15 cellular contexts compared by ENCODE assay signal in genomic region chr19:4089946-4090345, GRCh38. TPM values are rescaled to one million over a fixed set of nuclear protein-coding genes. Genes with fewer than 3 reads are reported as not detected.
A peak's percentile ranks its signal among the peaks of the same experiment; 100 is the strongest.
DNase-seq lines count a peak whose midpoint lies in the region; ATAC-seq, FAIRE-seq and TF ChIP-seq lines count a peak whose summit lies in the region.
"Had no signal": no experiment of that assay in that cellular context is flagged by ENCODE, and none has a peak within 500 bp of the region (broad histone marks: within the 10 kb centered on the region; RNA-seq: fewer than 3 reads in every experiment).

No MANE protein-coding gene starts in this region.

- H3K27me3 ChIP-seq in esophagus (ENCODE audit: control insufficient read depth in 1 of 2, insufficient read depth in 2 of 2, low read length in 2 of 2), result no peaks in the 10 kb centered on the region
- H3K27me3 ChIP-seq: adrenal gland, hepatocyte, right atrium auricular region had no signal

- H3K27ac Mint-ChIP-seq in activated CD8-positive, alpha-beta memory T cell treated with anti-CD3 and anti-CD28 coated beads, Interleukin-2, amount 10 ng/mL, durations not matched to agents 7 days and 5 days, result peak overlapping the region; percentile 92

- ATAC-seq in activated CD8-positive, alpha-beta memory T cell treated with anti-CD3 and anti-CD28 coated beads, Interleukin-2, amount 10 ng/mL, durations not matched to agents 7 days and 5 days, result no peak

- peaks cover 0 to 28% of the 10 kb centered on the region in 2 donors for H3K36me3 ChIP-seq in esophagus (ENCODE audit: control insufficient read depth in 2 of 2, insufficient read depth in 2 of 2, low read length in 1 of 2)

- H3K9me3 ChIP-seq in esophagus (ENCODE audit: control insufficient read depth in 2 of 2, insufficient read depth in 1 of 2, low read depth in 1 of 2, low read length in 1 of 2), result no peaks in the 10 kb centered on the region
- H3K9me3 ChIP-seq: adrenal gland, right atrium auricular region had no signal

- H3K9me3 Mint-ChIP-seq in activated CD8-positive, alpha-beta memory T cell treated with anti-CD3 and anti-CD28 coated beads, Interleukin-2, amount 10 ng/mL, durations not matched to agents 7 days and 5 days (ENCODE audit: low read depth), result no peaks in the 10 kb centered on the region
- H3K9me3 Mint-ChIP-seq: nephron progenitor cell had no signal

- POLR2A ChIA-PET in RWPE1 (lab: Yijun Ruan, JAX; ENCODE audit: low non-redundant PET), result no interaction called here

- no peak overlapping the region for H3K4me3 Mint-ChIP-seq in activated CD8-positive, alpha-beta memory T cell treated with anti-CD3 and anti-CD28 coated beads, Interleukin-2, amount 10 ng/mL, durations not matched to agents 7 days and 5 days
- H3K4me3 Mint-ChIP-seq: nephron progenitor cell had no signal

- TF ChIP-seq CTCF in RWPE1 (conservative IDR thresholded peaks at IDR 0.05; ENCODE audit: low read depth), result no peak
- no peak for TF ChIP-seq CTCF in D721Med (IDR thresholded peaks at IDR 0.05; ENCODE audit: insufficient read depth, missing control alignments)

- H3K4me1 Mint-ChIP-seq in activated CD8-positive, alpha-beta memory T cell treated with anti-CD3 and anti-CD28 coated beads, Interleukin-2, amount 10 ng/mL, durations not matched to agents 7 days and 5 days, result peaks cover 53% of the 10 kb centered on the region

- H3K4me1 ChIP-seq in esophagus (ENCODE audit: control insufficient read depth in 2 of 2, insufficient read depth in 2 of 2, low read length in 1 of 2), result peaks cover 0 to 5% of the 10 kb centered on the region in 2 donors
- H3K4me1 ChIP-seq: adrenal gland, right atrium auricular region had no signal

- FAIRE-seq in D721Med (lab: Jason Lieb, UNC), result no peak

- peak overlapping the region; percentile 11 for H3K27ac ChIP-seq in RWPE1
- peak overlapping the region; percentile 14 to 61 for H3K27ac ChIP-seq in esophagus (ENCODE audit: low read depth in 2 of 2, low read length in 1 of 2)
- H3K27ac ChIP-seq in substantia nigra (ENCODE audit: low read depth, low read length, poor library complexity, severe bottlenecking), result peak overlapping the region; percentile 33
- H3K27ac ChIP-seq: hepatocyte, right atrium auricular region had no signal

- no peaks in the 10 kb centered on the region for H3K27me3 Mint-ChIP-seq in activated CD8-positive, alpha-beta memory T cell treated with anti-CD3 and anti-CD28 coated beads, Interleukin-2, amount 10 ng/mL, durations not matched to agents 7 days and 5 days

- WGBS in esophagus, 2 donors, result 93 to 94% methylated on average over 22 of the region's 22 CpGs

- DNase-seq in activated CD8-positive, alpha-beta memory T cell treated with anti-CD3 and anti-CD28 coated beads, Interleukin-2, amount 10 ng/mL, durations not matched to agents 7 days and 5 days, result no peak
- DNase-seq in activated CD8-positive, alpha-beta memory T cell treated with anti-CD3 and anti-CD28 coated beads for 24 hours, result no peak
- DNase-seq in RWPE1 (ENCODE audit: low spot score), result no peak
- no peak for DNase-seq in substantia nigra (lab: John Stamatoyannopoulos, UW)
- no peak for DNase-seq in D721Med (ENCODE audit: insufficient read length, low spot score)
- no peak for DNase-seq in medulla oblongata (ENCODE audit: extremely low spot score)
- no peak for DNase-seq in COLO668 (lab: John Stamatoyannopoulos, UW; ENCODE audit: unreplicated experiment)
- DNase-seq: adrenal gland, Karpas-422, NCI-H1694 treated with DMSO at 0.1 percent for 48 hours, NCI-H526 treated with DMSO at 0.1 percent for 48 hours, nephron progenitor cell had no signal

- CTCF ChIA-PET in activated CD8-positive, alpha-beta memory T cell treated with anti-CD3 and anti-CD28 coated beads, Interleukin-2, amount 10 ng/mL, durations not matched to agents 7 days and 5 days (lab: Charles Lee), result interaction anchor here (1.3 to 2.7 kb wide), 6 partner anchors 11 to 102 kb away, joined by 4 to 30 read pairs (median 12); no protein-coding TSS in a partner anchor
- CTCF ChIA-PET in RWPE1 (lab: Yijun Ruan, JAX), result interaction anchor here (0.6 kb wide), 1 partner anchor 102 kb away, joined by 4 read pairs; no protein-coding TSS in a partner anchor

- H3K36me3 Mint-ChIP-seq in activated CD8-positive, alpha-beta memory T cell treated with anti-CD3 and anti-CD28 coated beads, Interleukin-2, amount 10 ng/mL, durations not matched to agents 7 days and 5 days, result peaks cover 12% of the 10 kb centered on the region

- H3K4me3 ChIP-seq in esophagus (ENCODE audit: low read depth in 1 of 2, low read length in 2 of 2), result no peak overlapping the region
- H3K4me3 ChIP-seq: adrenal gland, hepatocyte had no signal

RNA-seq across cellular contexts. Expression of gene ZBTB7A, which starts 23.2 kb away (rescaled TPM):
- total RNA-seq in activated CD8-positive, alpha-beta memory T cell treated with anti-CD3 and anti-CD28 coated beads, Interleukin-2, amount 10 ng/mL, durations not matched to agents 7 days and 5 days, result 10 to 100 TPM; 67.4 to 72.6 TPM
- 10 to 100 TPM; 22.4 to 29.7 TPM for polyA plus RNA-seq in esophagus

RNA-seq across cellular contexts. Expression of gene MAP2K2, which starts 34.0 kb away (rescaled TPM):
- 100 to 1,000 TPM; 201 to 238 TPM for total RNA-seq in activated CD8-positive, alpha-beta memory T cell treated with anti-CD3 and anti-CD28 coated beads, Interleukin-2, amount 10 ng/mL, durations not matched to agents 7 days and 5 days
- polyA plus RNA-seq in esophagus, result 100 to 1,000 TPM; 120 to 127 TPM
